ENCODE assay signal across 31 cellular contexts in genomic region chr6:47149554-47149953, GRCh38.
"Had no signal": no experiment of that assay in that cellular context is flagged by ENCODE, and none has a peak within 500 bp of the region (broad histone marks: within the 10 kb centered on the region; RNA-seq: fewer than 3 reads in every experiment).

No MANE protein-coding gene starts in this region.

- ATAC-seq: activated naive CD4-positive, alpha-beta T cell treated with anti-CD3 and anti-CD28 coated beads, Interleukin-2, amount 50 U/mL, for 72 hours; activated T-cell treated with anti-CD3 and anti-CD28 coated beads, Interleukin-2, amount 50 U/mL, for 72 hours; esophagus mucosa; gastroesophageal sphincter; heart right ventricle; T-cell; WTC11 had no signal

- FAIRE-seq: astrocyte, bronchial epithelial cell had no signal

- H3K9me3 ChIP-seq: gastroesophageal sphincter had no signal

- H3K36me3 ChIP-seq: brain microvascular endothelial cell, gastroesophageal sphincter, heart right ventricle had no signal

- DNase-seq: activated CD4-positive, alpha-beta memory T cell treated with anti-CD3 and anti-CD28 coated beads, Interleukin-2, amount 10 ng/mL, durations not matched to agents 7 days and 5 days; activated CD4-positive, alpha-beta T cell treated with anti-CD3 and anti-CD28 coated beads for 1 hour; activated CD4-positive, alpha-beta T cell treated with anti-CD3 and anti-CD28 coated beads for 4 hours; activated CD4-positive, alpha-beta T cell treated with anti-CD3 and anti-CD28 coated beads, Interleukin-2, amount 10 ng/mL, durations not matched to agents 7 days and 5 days; activated CD4-positive, alpha-beta T cell treated with anti-CD3 and anti-CD28 coated beads, Interleukin-2, amount 50 U/mL, for 4 hours; activated CD8-positive, alpha-beta memory T cell treated with anti-CD3 and anti-CD28 coated beads, Interleukin-2, amount 50 U/mL, for 48 hours; activated gamma-delta T cell; activated naive CD4-positive, alpha-beta T cell; activated naive CD4-positive, alpha-beta T cell treated with anti-CD3 and anti-CD28 coated beads, Interleukin-2, amount 10 ng/mL, durations not matched to agents 7 days and 5 days; activated naive CD8-positive, alpha-beta T cell treated with anti-CD3 and anti-CD28 coated beads, Interleukin-2, amount 10 ng/mL, durations not matched to agents 7 days and 5 days; activated T-cell treated with anti-CD3 and anti-CD28 coated beads for 4 hours; activated T-cell treated with anti-CD3 and anti-CD28 coated beads, Interleukin-2, amount 50 U/mL, for 24 hours; activated T-cell treated with anti-CD3 and anti-CD28 coated beads, Interleukin-2, amount 50 U/mL, for 72 hours; amniotic stem cell; anterior cingulate cortex; brain microvascular endothelial cell; dorsolateral prefrontal cortex; effector memory CD4-positive, alpha-beta T cell; endodermal cell; foreskin melanocyte; heart right ventricle; T-cell; T1000 had no signal

- H3K27ac ChIP-seq: brain microvascular endothelial cell, coronary artery, dorsolateral prefrontal cortex, gastroesophageal sphincter, heart right ventricle, VCaP had no signal

- H3K4me3 ChIP-seq: coronary artery, dorsolateral prefrontal cortex, gastroesophageal sphincter, heart right ventricle had no signal

- H3K27me3 ChIP-seq: brain microvascular endothelial cell, dorsolateral prefrontal cortex, gastroesophageal sphincter had no signal
